11 cellular contexts compared by ENCODE assay signal in the genomic region with DNA sequence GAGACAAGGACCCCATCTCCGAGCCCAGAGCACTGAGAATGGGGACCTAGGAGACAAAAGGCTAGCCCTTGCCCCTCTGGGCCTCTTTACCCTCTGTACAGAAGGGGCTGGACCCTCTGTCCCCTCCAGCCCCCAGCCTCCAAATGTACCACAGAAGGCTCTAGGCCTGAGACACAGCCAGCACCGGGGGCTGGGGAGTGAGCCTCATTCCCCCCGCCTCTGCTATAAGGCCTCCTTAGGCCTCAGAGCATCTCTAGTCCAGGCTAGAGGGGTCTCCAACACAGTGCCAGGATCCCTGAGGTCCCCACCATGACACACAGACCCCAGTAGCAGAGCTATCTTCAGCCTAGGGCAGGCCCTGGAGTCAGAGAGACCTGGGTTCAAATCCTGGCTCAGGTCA. TPM values are rescaled to one million over a fixed set of nuclear protein-coding genes. Genes with fewer than 3 reads are reported as not detected.
A peak's percentile ranks its signal among the peaks of the same experiment; 100 is the strongest.
DNase-seq lines count a peak whose midpoint lies in the region; ATAC-seq, FAIRE-seq and TF ChIP-seq lines count a peak whose summit lies in the region.
"Had no signal": no experiment of that assay in that cellular context is flagged by ENCODE, and none has a peak within 500 bp of the region (broad histone marks: within the 10 kb centered on the region; RNA-seq: fewer than 3 reads in every experiment).

No MANE protein-coding gene starts in this region.

- in situ Hi-C loops in brain microvascular endothelial cell (cut with HindIII; ENCODE audit: low pct_ligation_motif_present, low sequenced_read_pairs) = no loop called here

- no peak for FAIRE-seq in GM12892 (lab: Jason Lieb, UNC)
- FAIRE-seq: TTC549 had no signal

- peaks cover 7% of the 10 kb centered on the region for H3K79me2 ChIP-seq in mesendoderm (ENCODE audit: control insufficient read depth, insufficient read depth, low read length)

- H2BK120ac ChIP-seq in mesendoderm (ENCODE audit: low read depth, low read length) = no peak overlapping the region

- H3K9ac ChIP-seq in mesendoderm (ENCODE audit: low read length) = peak overlapping the region; percentile 95

- DNase-seq in Right ventricle myocardium inferior (ENCODE audit: missing footprints) = peak; percentile 50
- no peak for DNase-seq in Right ventricle myocardium superior
- DNase-seq in brain microvascular endothelial cell = no peak
- DNase-seq in mesendoderm = no peak
- DNase-seq in type B pancreatic cell (ENCODE audit: extremely low spot score, unreplicated experiment) = no peak
- DNase-seq in GM12892 (ENCODE audit: insufficient read length) = no peak
- DNase-seq in NCI-H2227 (lab: John Stamatoyannopoulos, UW; ENCODE audit: unreplicated experiment) = no peak
- no peak for DNase-seq in AG20443 (ENCODE audit: low spot score)
- DNase-seq: NCI-H2029 had no signal

- H3K18ac ChIP-seq in mesendoderm (ENCODE audit: low read length) = peak overlapping the region; percentile 30

- no peak overlapping the region for H2AK5ac ChIP-seq in mesendoderm (ENCODE audit: low read length)

- H4K5ac ChIP-seq in mesendoderm (ENCODE audit: low read length) = no peak overlapping the region

- WGBS in mesendoderm (ENCODE audit: extremely low coverage, insufficient coverage, low lambda C conversion rate) = no CpG with 5 or more reads among the region's 3 CpGs

- no peak overlapping the region for H2BK5ac ChIP-seq in mesendoderm (ENCODE audit: low read length)

- no peak overlapping the region for H2BK15ac ChIP-seq in mesendoderm (replicated peaks; ENCODE audit: low read depth)

- peaks cover 5% of the 10 kb centered on the region for H3K4me1 ChIP-seq in mesendoderm (ENCODE audit: control insufficient read depth, low read depth, low read length)

- no peak overlapping the region for H4K8ac ChIP-seq in mesendoderm (ENCODE audit: low read depth, low read length)

- no peaks in the 10 kb centered on the region for H3K9me3 Mint-ChIP-seq in type B pancreatic cell

- peak overlapping the region; percentile 79 for H3K56ac ChIP-seq in mesendoderm (ENCODE audit: low read length)

- no peak overlapping the region for H3K23ac ChIP-seq in mesendoderm (ENCODE audit: low read length)

- H3K79me1 ChIP-seq in mesendoderm (ENCODE audit: low read length) = peaks cover 10% of the 10 kb centered on the region

- no peaks in the 10 kb centered on the region for H3K36me3 Mint-ChIP-seq in type B pancreatic cell

- peaks cover 26% of the 10 kb centered on the region for H3K4me1 Mint-ChIP-seq in type B pancreatic cell (ENCODE audit: unreplicated experiment)

- no peaks in the 10 kb centered on the region for H3K27me3 Mint-ChIP-seq in type B pancreatic cell

- no peak for TF ChIP-seq POLR2A in GM12892 (IDR thresholded peaks at IDR 0.05; ENCODE audit: low read depth, low read length)

- H3K36me3 ChIP-seq in brain microvascular endothelial cell (replicated peaks) = peaks cover 51% of the 10 kb centered on the region
- no peaks in the 10 kb centered on the region for H3K36me3 ChIP-seq in mesendoderm (ENCODE audit: control insufficient read depth, insufficient read depth, low read length)
- H3K36me3 ChIP-seq: cardiac muscle cell had no signal

- intact Hi-C loops in Right ventricle myocardium inferior (cut with DNase I) (loop anchor here (1.0 to 5.0 kb wide), 2 partner anchors 117 to 146 kb away; a partner anchor contains a TSS), Right ventricle myocardium superior (cut with DNase I) (loop anchor here (5.0 kb wide), 1 partner anchor 66 kb away; no protein-coding TSS in a partner anchor)

- H3K4me3 Mint-ChIP-seq in type B pancreatic cell = peak overlapping the region; percentile 84

- no peaks in the 10 kb centered on the region for H3K27me3 ChIP-seq in brain microvascular endothelial cell (replicated peaks)
- no peaks in the 10 kb centered on the region for H3K27me3 ChIP-seq in mesendoderm (ENCODE audit: insufficient read depth, low read length, poor library complexity)
- H3K27me3 ChIP-seq: cardiac muscle cell had no signal

- H3K4me3 ChIP-seq in brain microvascular endothelial cell (ENCODE audit: low read depth, low read length) = peak overlapping the region; percentile 64
- H3K4me3 ChIP-seq in mesendoderm (ENCODE audit: low read length) = no peak overlapping the region

- ATAC-seq in Right ventricle myocardium inferior = no peak
- no peak for ATAC-seq in Right ventricle myocardium superior (ENCODE audit: poor library complexity)

- TF ChIP-seq CTCF in brain microvascular endothelial cell (IDR thresholded peaks at IDR 0.05; ENCODE audit: low read depth, low read length, missing control alignments) = no peak
- TF ChIP-seq CTCF in type B pancreatic cell (conservative IDR thresholded peaks at IDR 0.05) = no peak

- H3K4ac ChIP-seq in mesendoderm (ENCODE audit: low read depth, low read length) = no peak overlapping the region

- H3K27ac ChIP-seq in brain microvascular endothelial cell (no peak overlapping the region), mesendoderm (ENCODE audit: low read depth, low read length) (no peak overlapping the region)

- no peak overlapping the region for H3K4me2 ChIP-seq in mesendoderm (ENCODE audit: low read length)

- no peak overlapping the region for H3K27ac Mint-ChIP-seq in type B pancreatic cell

RNA-seq across cellular contexts. Expression of a gene that starts 4.8 kb away (rescaled TPM):
- total RNA-seq in Right ventricle myocardium inferior (250 TPM), Right ventricle myocardium superior (256 TPM), type B pancreatic cell (ENCODE audit: low replicate concordance) (27.1 and 54.0 TPM in 2 replicates)
- polyA plus RNA-seq in mesendoderm (2013, experiment 1 of 2) = 15.4 TPM
- polyA plus RNA-seq in mesendoderm (2013, experiment 2 of 2) = 17.7 TPM
- 4.5 TPM for polyA plus RNA-seq in GM12892 (2012; ENCODE audit: missing spikeins)

RNA-seq across cellular contexts. Expression of a gene that starts 21.4 kb away (rescaled TPM):
- total RNA-seq in Right ventricle myocardium inferior = 48.2 TPM
- total RNA-seq in Right ventricle myocardium superior = 43.4 TPM
- 13.1 TPM for polyA plus RNA-seq in mesendoderm (2013, experiment 1 of 2)
- 13.7 TPM for polyA plus RNA-seq in mesendoderm (2013, experiment 2 of 2)
- total RNA-seq in type B pancreatic cell (ENCODE audit: low replicate concordance) = 13.7 and 22.4 TPM in 2 replicates
- 4.0 TPM for polyA plus RNA-seq in GM12892 (2012; ENCODE audit: missing spikeins)

RNA-seq across cellular contexts. Expression of a gene that starts 36.8 kb away (rescaled TPM):
- total RNA-seq in Right ventricle myocardium inferior = 16.6 TPM
- 15.4 TPM for total RNA-seq in Right ventricle myocardium superior
- polyA plus RNA-seq in mesendoderm (2013, experiment 1 of 2) = 4.2 TPM
- 4.1 TPM for polyA plus RNA-seq in mesendoderm (2013, experiment 2 of 2)
- total RNA-seq in type B pancreatic cell (ENCODE audit: low replicate concordance) = 8.7 and 9.3 TPM in 2 replicates
- not detected for polyA plus RNA-seq in GM12892 (2012; ENCODE audit: missing spikeins)

RNA-seq across cellular contexts. Expression of a gene that starts 54.4 kb away (rescaled TPM):
- not detected for total RNA-seq in Right ventricle myocardium inferior
- not detected for total RNA-seq in Right ventricle myocardium superior
- polyA plus RNA-seq in mesendoderm (2013, experiment 1 of 2) = 10.6 TPM
- 11.4 TPM for polyA plus RNA-seq in mesendoderm (2013, experiment 2 of 2)
- 0.14 and 0.75 TPM in 2 replicates for total RNA-seq in type B pancreatic cell (ENCODE audit: low replicate concordance)
- not detected for polyA plus RNA-seq in GM12892 (2012; ENCODE audit: missing spikeins)
